1 cellular context compared by ENCODE assay signal in the genomic region with DNA sequence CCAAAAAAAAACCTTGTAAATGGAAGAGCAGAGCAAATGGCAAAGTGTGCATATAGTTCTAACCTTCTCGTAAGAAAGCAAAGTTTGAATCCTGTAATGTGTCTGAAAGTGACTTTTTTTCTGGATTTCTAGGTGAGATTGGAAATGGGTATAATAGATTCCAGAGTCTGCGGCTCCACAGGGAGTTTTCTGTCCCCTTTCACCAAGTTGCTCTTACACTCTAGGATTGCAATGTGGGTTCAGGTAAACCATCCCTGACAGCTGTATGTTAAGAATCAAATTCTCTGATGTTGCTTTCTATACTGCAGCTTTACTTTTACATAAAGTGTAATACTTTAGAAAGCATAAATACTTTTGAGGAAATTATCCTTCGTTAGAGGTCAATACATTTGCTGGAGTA.
TF ChIP-seq lines count a peak whose summit lies in the region.

No MANE protein-coding gene starts in this region.

TF ChIP-seq in SK-N-SH, 30 proteins besides CTCF, POLR2A, EP300 and RAD21 (continued from another document):
- TF ChIP-seq, protein P1, sequence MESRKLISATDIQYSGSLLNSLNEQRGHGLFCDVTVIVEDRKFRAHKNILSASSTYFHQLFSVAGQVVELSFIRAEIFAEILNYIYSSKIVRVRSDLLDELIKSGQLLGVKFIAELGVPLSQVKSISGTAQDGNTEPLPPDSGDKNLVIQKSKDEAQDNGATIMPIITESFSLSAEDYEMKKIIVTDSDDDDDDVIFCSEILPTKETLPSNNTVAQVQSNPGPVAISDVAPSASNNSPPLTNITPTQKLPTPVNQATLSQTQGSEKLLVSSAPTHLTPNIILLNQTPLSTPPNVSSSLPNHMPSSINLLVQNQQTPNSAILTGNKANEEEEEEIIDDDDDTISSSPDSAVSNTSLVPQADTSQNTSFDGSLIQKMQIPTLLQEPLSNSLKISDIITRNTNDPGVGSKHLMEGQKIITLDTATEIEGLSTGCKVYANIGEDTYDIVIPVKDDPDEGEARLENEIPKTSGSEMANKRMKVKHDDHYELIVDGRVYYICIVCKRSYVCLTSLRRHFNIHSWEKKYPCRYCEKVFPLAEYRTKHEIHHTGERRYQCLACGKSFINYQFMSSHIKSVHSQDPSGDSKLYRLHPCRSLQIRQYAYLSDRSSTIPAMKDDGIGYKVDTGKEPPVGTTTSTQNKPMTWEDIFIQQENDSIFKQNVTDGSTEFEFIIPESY (IDR thresholded peaks at IDR 0.05; ENCODE audit: borderline replicate concordance, low read depth) = no peak
- TF ChIP-seq SIN3A (IDR thresholded peaks at IDR 0.05; ENCODE audit: borderline replicate concordance, low read depth, low read length) (no peak), TEAD4 (IDR thresholded peaks at IDR 0.05; ENCODE audit: borderline replicate concordance, insufficient read depth) (no peak), FOXM1 (IDR thresholded peaks at IDR 0.05; ENCODE audit: low read depth) (no peak), EZH2phosphoT487 (IDR thresholded peaks at IDR 0.05; ENCODE audit: borderline replicate concordance, low read depth) (no peak), MXI1 (IDR thresholded peaks at IDR 0.05; ENCODE audit: low read depth, low read length) (no peak), PBX3 (IDR thresholded peaks at IDR 0.05) (no peak), NRF1 (IDR thresholded peaks at IDR 0.05; ENCODE audit: low read depth, low read length) (no peak), MEF2A (IDR thresholded peaks at IDR 0.05; ENCODE audit: borderline replicate concordance, low read depth) (no peak), IRF3 (IDR thresholded peaks at IDR 0.05; ENCODE audit: low read depth, low read length) (no peak), POLR2AphosphoS5 (IDR thresholded peaks at IDR 0.05; ENCODE audit: low read depth, low read length) (no peak), FOXJ3 (CRISPR knock-in tag; IDR thresholded peaks at IDR 0.05) (no peak)
- TF ChIP-seq, protein P2, sequence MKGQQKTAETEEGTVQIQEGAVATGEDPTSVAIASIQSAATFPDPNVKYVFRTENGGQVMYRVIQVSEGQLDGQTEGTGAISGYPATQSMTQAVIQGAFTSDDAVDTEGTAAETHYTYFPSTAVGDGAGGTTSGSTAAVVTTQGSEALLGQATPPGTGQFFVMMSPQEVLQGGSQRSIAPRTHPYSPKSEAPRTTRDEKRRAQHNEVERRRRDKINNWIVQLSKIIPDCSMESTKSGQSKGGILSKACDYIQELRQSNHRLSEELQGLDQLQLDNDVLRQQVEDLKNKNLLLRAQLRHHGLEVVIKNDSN (IDR thresholded peaks at IDR 0.05; ENCODE audit: borderline replicate concordance, low read depth) = no peak
